Comparison of ENCODE assay signal across 1 cellular context in genomic region chr5:180138214-180138975, GRCh38.
TF ChIP-seq lines count a peak whose summit lies in the region.

No MANE protein-coding gene starts in this region.

TF ChIP-seq in IMR-90, 13 proteins besides CTCF, POLR2A, EP300 and RAD21:
- TF ChIP-seq ELK1 (IDR thresholded peaks at IDR 0.05; ENCODE audit: borderline replicate concordance, low read depth, low read length): no peak
- no peak for TF ChIP-seq FOS (IDR thresholded peaks at IDR 0.05; ENCODE audit: low read depth, low read length)
- no peak for TF ChIP-seq CEBPB (IDR thresholded peaks at IDR 0.05; ENCODE audit: low read depth, low read length)
- no peak for TF ChIP-seq MAFK (IDR thresholded peaks at IDR 0.05; ENCODE audit: low read depth, low read length)
- no peak for TF ChIP-seq NFE2L2 (IDR thresholded peaks at IDR 0.05; ENCODE audit: low read depth, low read length)
- TF ChIP-seq MXI1 (IDR thresholded peaks at IDR 0.05; ENCODE audit: borderline replicate concordance, low read depth, low read length): no peak
- no peak for TF ChIP-seq MAZ (IDR thresholded peaks at IDR 0.05; ENCODE audit: borderline replicate concordance, low read depth, low read length)
- no peak for TF ChIP-seq RFX5 (IDR thresholded peaks at IDR 0.05; ENCODE audit: low read depth, low read length)
- no peak for TF ChIP-seq BHLHE40 (IDR thresholded peaks at IDR 0.05; ENCODE audit: low read depth, low read length)
- no peak for TF ChIP-seq CHD1 (IDR thresholded peaks at IDR 0.05; ENCODE audit: low read depth, low read length)
- no peak for TF ChIP-seq SMC3 (IDR thresholded peaks at IDR 0.05; ENCODE audit: low read depth, low read length)
- TF ChIP-seq, protein P1, sequence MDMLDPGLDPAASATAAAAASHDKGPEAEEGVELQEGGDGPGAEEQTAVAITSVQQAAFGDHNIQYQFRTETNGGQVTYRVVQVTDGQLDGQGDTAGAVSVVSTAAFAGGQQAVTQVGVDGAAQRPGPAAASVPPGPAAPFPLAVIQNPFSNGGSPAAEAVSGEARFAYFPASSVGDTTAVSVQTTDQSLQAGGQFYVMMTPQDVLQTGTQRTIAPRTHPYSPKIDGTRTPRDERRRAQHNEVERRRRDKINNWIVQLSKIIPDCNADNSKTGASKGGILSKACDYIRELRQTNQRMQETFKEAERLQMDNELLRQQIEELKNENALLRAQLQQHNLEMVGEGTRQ (IDR thresholded peaks at IDR 0.05; ENCODE audit: low read depth, low read length): no peak
- TF ChIP-seq RCOR1 (IDR thresholded peaks at IDR 0.05; ENCODE audit: insufficient replicate concordance, low read length): no peak
